1 cellular context compared by ENCODE assay signal in the genomic region with DNA sequence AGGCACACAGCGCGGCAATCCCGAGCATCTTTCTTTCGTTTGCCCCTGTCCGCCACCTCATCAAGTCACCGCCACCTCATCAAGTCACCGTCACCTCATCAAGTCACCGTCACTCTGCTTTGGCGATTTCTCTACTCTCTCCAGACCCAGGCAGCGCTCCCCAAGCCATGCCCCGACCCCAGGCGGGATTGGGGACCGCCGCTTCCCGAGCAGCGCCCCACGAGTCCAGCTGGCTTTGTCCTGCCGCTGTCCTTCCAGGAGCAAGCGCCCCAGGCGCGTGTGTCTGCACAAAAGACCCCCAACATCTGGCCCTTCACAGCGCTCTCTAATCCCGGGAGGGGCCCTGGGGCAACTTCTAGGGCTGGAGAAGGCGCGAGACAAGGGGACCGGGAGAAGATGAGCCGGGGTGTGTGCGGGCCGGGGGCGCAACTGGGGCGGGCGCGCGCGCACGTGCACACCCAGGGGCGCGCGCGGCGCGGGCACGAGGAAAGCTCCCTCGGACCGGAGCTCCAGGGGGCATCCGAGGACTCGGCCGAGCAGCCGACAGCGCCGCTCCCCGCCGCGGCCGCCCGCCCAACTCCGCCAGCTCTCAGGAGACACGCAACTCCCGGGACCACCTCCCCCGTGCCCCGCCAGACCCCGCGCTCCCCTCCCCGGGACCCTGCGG.
TF ChIP-seq lines count a peak whose summit lies in the region.

No MANE protein-coding gene starts in this region.

TF ChIP-seq in endothelial cell of umbilical vein, 7 proteins besides CTCF, POLR2A, EP300 and RAD21 (continued from another document):
- TF ChIP-seq FOS (IDR thresholded peaks at IDR 0.05; ENCODE audit: borderline replicate concordance, insufficient read depth, low read length) (no peak), JUN (IDR thresholded peaks at IDR 0.05; ENCODE audit: borderline replicate concordance, insufficient read depth, insufficient read length, low read depth) (no peak)
